Comparison of ENCODE assay signal across 3 cellular contexts in genomic region chr1:162013289-162013688, GRCh38.
A peak's percentile ranks its signal among the peaks of the same experiment; 100 is the strongest.
TF ChIP-seq lines count a peak whose summit lies in the region.

No MANE protein-coding gene starts in this region.

TF ChIP-seq in HEK293, 187 proteins besides CTCF, POLR2A, EP300 and RAD21:
- TF ChIP-seq GLI2 (tag by site-specific recombination; IDR thresholded peaks at IDR 0.05; ENCODE audit: borderline replicate concordance, low read depth) (no peak), INSM2 (tag by site-specific recombination; IDR thresholded peaks at IDR 0.05) (no peak), ZNF311 (tag by site-specific recombination; IDR thresholded peaks at IDR 0.05; ENCODE audit: borderline replicate concordance) (no peak), ZNF148 (tag by site-specific recombination; IDR thresholded peaks at IDR 0.05; ENCODE audit: borderline replicate concordance) (no peak), ZNF837 (tag by site-specific recombination; IDR thresholded peaks at IDR 0.05) (no peak), ZNF146 (tag by site-specific recombination; IDR thresholded peaks at IDR 0.05) (no peak), EGR2 (tag by site-specific recombination; IDR thresholded peaks at IDR 0.05; ENCODE audit: low read depth) (no peak), ZBTB1 (tag by site-specific recombination; IDR thresholded peaks at IDR 0.05) (no peak), ZNF701 (tag by site-specific recombination; IDR thresholded peaks at IDR 0.05) (no peak), ZNF354C (tag by site-specific recombination; IDR thresholded peaks at IDR 0.05; ENCODE audit: borderline replicate concordance, low read depth) (no peak), ZFP3 (tag by site-specific recombination; IDR thresholded peaks at IDR 0.05; ENCODE audit: low read depth) (no peak), MEIS1 (CRISPR knock-in tag; IDR thresholded peaks at IDR 0.05; ENCODE audit: borderline replicate concordance) (no peak), ZNF19 (tag by site-specific recombination; IDR thresholded peaks at IDR 0.05; ENCODE audit: low read depth) (no peak), GLI4 (tag by site-specific recombination; IDR thresholded peaks at IDR 0.05) (no peak), ZNF549 (tag by site-specific recombination; IDR thresholded peaks at IDR 0.05) (no peak), ZNF184 (tag by site-specific recombination; IDR thresholded peaks at IDR 0.05) (peak; percentile 99), TRIM28 (IDR thresholded peaks at IDR 0.05; ENCODE audit: borderline replicate concordance, low read length) (peak; percentile 83; the same call in 1 of the 2 replicates)

TF ChIP-seq in K562, 482 proteins besides CTCF, POLR2A, EP300 and RAD21:
- TF ChIP-seq ESRRB (CRISPR knock-in tag; IDR thresholded peaks at IDR 0.05; ENCODE audit: borderline replicate concordance) (no peak), RBM25 (IDR thresholded peaks at IDR 0.05; ENCODE audit: low read depth, low read length, severe bottlenecking) (peak; percentile 20), C11orf30 (IDR thresholded peaks at IDR 0.05; ENCODE audit: low read depth) (no peak), RNF2 (IDR thresholded peaks at IDR 0.05) (no peak), ZNF12 (CRISPR knock-in tag; IDR thresholded peaks at IDR 0.05) (no peak), ZNF184 (CRISPR knock-in tag; IDR thresholded peaks at IDR 0.05) (peak; percentile 80), RREB1 (CRISPR knock-in tag; IDR thresholded peaks at IDR 0.05) (no peak), ZFP1 (CRISPR knock-in tag; IDR thresholded peaks at IDR 0.05) (peak; percentile 95)

TF ChIP-seq in H1, 55 proteins besides CTCF, POLR2A, EP300 and RAD21:
- TF ChIP-seq KDM1A (IDR thresholded peaks at IDR 0.05; ENCODE audit: borderline replicate concordance, low read length): 0 out of 2 replicates have a peak, but pooled peaks have one; percentile 10
- no peak for TF ChIP-seq RXRA (IDR thresholded peaks at IDR 0.05; ENCODE audit: insufficient read depth, low read depth, low read length)
TF ChIP-seq in H1: peak in this region for 1.
